15 cellular contexts compared by ENCODE assay signal in the genomic region with DNA sequence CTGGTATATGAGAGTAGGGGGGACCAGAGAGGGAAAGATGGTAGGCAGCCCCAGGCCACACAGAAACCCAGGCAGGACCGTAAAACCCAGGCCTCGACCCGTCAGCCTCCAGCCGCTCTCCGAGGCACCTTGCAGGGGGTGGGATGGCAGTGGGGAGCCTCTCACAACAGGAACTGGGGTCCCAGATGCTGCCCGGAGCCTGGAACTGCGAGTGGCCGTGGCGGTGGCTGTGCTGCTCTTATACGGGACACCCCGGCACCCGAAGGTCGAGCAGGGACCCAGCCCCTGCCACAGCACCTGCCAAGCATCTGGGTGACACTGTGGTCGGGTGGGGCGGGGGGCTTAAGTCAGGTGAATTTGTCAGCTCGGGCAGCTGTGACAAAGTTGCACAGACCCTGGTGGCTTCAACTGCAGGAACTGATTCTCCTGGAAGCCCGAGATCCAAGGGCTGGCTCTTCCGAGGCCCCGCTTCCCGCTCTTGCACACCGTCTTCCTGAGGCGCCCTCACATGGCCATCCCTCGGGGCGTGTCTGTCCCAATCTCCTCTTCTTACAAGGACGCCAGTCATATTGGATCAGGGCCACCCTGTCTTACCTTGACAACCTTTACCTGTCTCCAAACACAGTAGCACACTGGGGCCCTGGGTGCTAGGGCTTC. TPM values are rescaled to one million over a fixed set of nuclear protein-coding genes. Genes with fewer than 3 reads are reported as not detected.
A peak's percentile ranks its signal among the peaks of the same experiment; 100 is the strongest.
DNase-seq lines count a peak whose midpoint lies in the region; ATAC-seq and TF ChIP-seq lines count a peak whose summit lies in the region.
"Had no signal": no experiment of that assay in that cellular context is flagged by ENCODE, and none has a peak within 500 bp of the region (broad histone marks: within the 10 kb centered on the region; RNA-seq: fewer than 3 reads in every experiment).

No MANE protein-coding gene starts in this region.

- TF ChIP-seq POLR2A in HCT116 (IDR thresholded peaks at IDR 0.05; ENCODE audit: borderline replicate concordance, extremely low read depth, insufficient read depth, insufficient read length), result no peak
- TF ChIP-seq POLR2A in ovary (IDR thresholded peaks at IDR 0.05), result no peak

- no peak overlapping the region for H3K4me3 Mint-ChIP-seq in dendritic cell treated with granulocyte-macrophage colony-stimulating factor and Interleukin-4, amounts not matched to agents 40 ng/mL and 50 ng/mL, for 4 days
- H3K4me3 Mint-ChIP-seq in nephron, result peak overlapping the region in 1 of 3 experiments; percentile 23

- no peaks in the 10 kb centered on the region for H3K9me3 Mint-ChIP-seq in dendritic cell treated with granulocyte-macrophage colony-stimulating factor and Interleukin-4, amounts not matched to agents 40 ng/mL and 50 ng/mL, for 4 days
- H3K9me3 Mint-ChIP-seq in nephron, result no peaks in the 10 kb centered on the region

- H3K9me2 ChIP-seq in HCT116 (ENCODE audit: insufficient read depth), result no peaks in the 10 kb centered on the region

- H3K4me1 Mint-ChIP-seq in dendritic cell treated with granulocyte-macrophage colony-stimulating factor and Interleukin-4, amounts not matched to agents 40 ng/mL and 50 ng/mL, for 4 days (ENCODE audit: low read depth), result peaks cover 59% of the 10 kb centered on the region
- peaks cover 26% of the 10 kb centered on the region for H3K4me1 Mint-ChIP-seq in nephron

- H3K27ac Mint-ChIP-seq in dendritic cell treated with granulocyte-macrophage colony-stimulating factor and Interleukin-4, amounts not matched to agents 40 ng/mL and 50 ng/mL, for 4 days, result peak overlapping the region; percentile 7
- peak overlapping the region; percentile 46 to 76 (median 59) for H3K27ac Mint-ChIP-seq in nephron

- RAD21 ChIA-PET in HCT116 (lab: Charles Lee; ENCODE audit: low non-redundant PET in 1 of 2, low total read pairs in 2 of 2, uncharacterized antibody in 2 of 2, unreplicated experiment in 2 of 2), result no interaction called here

- POLR2A ChIA-PET in HCT116 (lab: Charles Lee), result no interaction called here

- TF ChIP-seq EP300 in ovary (IDR thresholded peaks at IDR 0.05), result no peak

- peak; percentile 62 for TF ChIP-seq RAD21 in HCT116 (IDR thresholded peaks at IDR 0.05; ENCODE audit: low read depth)

- peak; percentile 84 for ATAC-seq in HCT116

- H3K27ac ChIP-seq in HCT116 (ENCODE audit: low read depth, low read length) (no peak overlapping the region), ovary (no peak overlapping the region)
- H3K27ac ChIP-seq: GM23248, KMS-11 had no signal

- H3K79me2 ChIP-seq in HCT116 (ENCODE audit: insufficient read depth, low read length), result no peaks in the 10 kb centered on the region

- H3K27me3 Mint-ChIP-seq in dendritic cell treated with granulocyte-macrophage colony-stimulating factor and Interleukin-4, amounts not matched to agents 40 ng/mL and 50 ng/mL, for 4 days, result peaks cover 36% of the 10 kb centered on the region
- peaks cover 6% of the 10 kb centered on the region for H3K27me3 Mint-ChIP-seq in nephron (ENCODE audit: low read depth)

- H4K20me1 ChIP-seq in HCT116 (ENCODE audit: insufficient read depth), result no peaks in the 10 kb centered on the region

- no TSS peak for BruUV-seq in HCT116 (replicated peaks; lab: Mats Ljungman, UMichigan)

- intact Hi-C loops in HCT116 (cut with micrococcal nuclease) (no loop called here), ovary (cut with DNase I) (no loop called here)
- intact Hi-C loops in dendritic cell treated with granulocyte-macrophage colony-stimulating factor and Interleukin-4, amounts not matched to agents 40 ng/mL and 50 ng/mL, for 4 days (cut with micrococcal nuclease), result loop anchor here (5.0 kb wide), 1 partner anchor 83 kb away; no protein-coding TSS in a partner anchor

- H3K4me3 ChIP-seq in HCT116 (replicated peaks in 1 of 2; ENCODE audit: low read depth in 1 of 2, low read length in 2 of 2) (no peak overlapping the region), ovary (no peak overlapping the region)
- H3K4me3 ChIP-seq: coronary artery, GM23248 had no signal

- CTCF ChIA-PET in HCT116 (lab: Charles Lee), result no interaction called here

- peak; percentile 9 to 33 (median 12); a peak in 2 of 6 replicates for TF ChIP-seq CTCF in HCT116 (IDR thresholded peaks at IDR 0.05 in 2 of 3, conservative IDR thresholded peaks at IDR 0.05 in 1 of 3; ENCODE audit: borderline replicate concordance in 1 of 3, insufficient read depth in 1 of 3, low read depth in 2 of 3, low read length in 2 of 3)
- no peak for TF ChIP-seq CTCF in nephron (IDR thresholded peaks at IDR 0.05; ENCODE audit: unreplicated experiment in 3 of 3)
- TF ChIP-seq CTCF in ovary (IDR thresholded peaks at IDR 0.05), result no peak

- H3K27me3 ChIP-seq in HCT116 (ENCODE audit: insufficient read depth, low read length) (no peaks in the 10 kb centered on the region), ovary (no peaks in the 10 kb centered on the region)
- H3K27me3 ChIP-seq: BE2C had no signal

- DNase-seq in 8988T (peak; percentile 73), HCT116 (ENCODE audit: low read depth, low spot score) (peak; percentile 16), nucleus accumbens (lab: John Stamatoyannopoulos, UW) (no peak), NCI-H2081 (lab: John Stamatoyannopoulos, UW) (no peak), ovary (no peak)
- no peak for DNase-seq in stimulated activated CD8-positive, alpha-beta memory T cell treated with anti-CD3 and anti-CD28 coated beads, Interleukin-4, amount 100 ng/mL, for 48 hours
- DNase-seq: activated CD4-positive, alpha-beta T cell treated with anti-CD3 and anti-CD28 coated beads, Interleukin-2, amount 50 U/mL, for 1 hour; BE2C; hypothalamus; stimulated activated naive CD4-positive, alpha-beta T cell treated with Interleukin-2 at 50 U/mL for 16 hours had no signal

- no peaks in the 10 kb centered on the region for H3K36me3 ChIP-seq in HCT116 (ENCODE audit: control insufficient read depth in 1 of 2, insufficient read depth in 2 of 2, low read length in 2 of 2)
- no peaks in the 10 kb centered on the region for H3K36me3 ChIP-seq in ovary
- H3K36me3 ChIP-seq: BE2C had no signal

- H3K4me1 ChIP-seq in HCT116 (ENCODE audit: control insufficient read depth in 1 of 2, insufficient read depth in 2 of 2, low read length in 2 of 2) (peaks cover 0 to 10% of the 10 kb centered on the region in 2 experiments; a peak in 3 of 4 replicates), ovary (ENCODE audit: insufficient read depth) (no peaks in the 10 kb centered on the region)
- H3K4me1 ChIP-seq: BE2C had no signal

- WGBS in ovary, 3 donors, result 88 to 91% (median 88%) methylated on average over 25 of the region's 25 CpGs

- peak overlapping the region; percentile 41 for H3K4me2 ChIP-seq in HCT116 (ENCODE audit: low read length)
- H3K4me2 ChIP-seq: KMS-11 had no signal

- H2AFZ ChIP-seq in HCT116 (ENCODE audit: low read depth, low read length, poor library complexity, severe bottlenecking), result no peak overlapping the region
- H2AFZ ChIP-seq: GM23248 had no signal

- H3K9ac ChIP-seq in HCT116 (ENCODE audit: low read length), result no peak overlapping the region
- H3K9ac ChIP-seq: GM23248, KMS-11 had no signal

- no peaks in the 10 kb centered on the region for H3K36me3 Mint-ChIP-seq in dendritic cell treated with granulocyte-macrophage colony-stimulating factor and Interleukin-4, amounts not matched to agents 40 ng/mL and 50 ng/mL, for 4 days (ENCODE audit: low read depth)
- no peaks in the 10 kb centered on the region for H3K36me3 Mint-ChIP-seq in nephron (ENCODE audit: low read depth)

- H3K9me3 ChIP-seq in HCT116 (ENCODE audit: control insufficient read depth in 1 of 2, insufficient read depth in 1 of 2, low read depth in 1 of 2, low read length in 2 of 2) (no peaks in the 10 kb centered on the region), ovary (no peaks in the 10 kb centered on the region)
- H3K9me3 ChIP-seq: BE2C had no signal

TF ChIP-seq in HCT116, 20 proteins besides CTCF, POLR2A, EP300 and RAD21:
- TF ChIP-seq FOSL1 (IDR thresholded peaks at IDR 0.05; ENCODE audit: low read depth) (no peak), ELF1 (IDR thresholded peaks at IDR 0.05; ENCODE audit: borderline replicate concordance, low read depth) (no peak), CEBPB (IDR thresholded peaks at IDR 0.05; ENCODE audit: low read depth) (no peak), CBX3 (IDR thresholded peaks at IDR 0.05; ENCODE audit: low read depth) (no peak)
- TF ChIP-seq, protein P1, sequence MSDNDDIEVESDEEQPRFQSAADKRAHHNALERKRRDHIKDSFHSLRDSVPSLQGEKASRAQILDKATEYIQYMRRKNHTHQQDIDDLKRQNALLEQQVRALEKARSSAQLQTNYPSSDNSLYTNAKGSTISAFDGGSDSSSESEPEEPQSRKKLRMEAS (IDR thresholded peaks at IDR 0.05), result no peak
- TF ChIP-seq, protein P2, sequence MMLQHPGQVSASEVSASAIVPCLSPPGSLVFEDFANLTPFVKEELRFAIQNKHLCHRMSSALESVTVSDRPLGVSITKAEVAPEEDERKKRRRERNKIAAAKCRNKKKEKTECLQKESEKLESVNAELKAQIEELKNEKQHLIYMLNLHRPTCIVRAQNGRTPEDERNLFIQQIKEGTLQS (IDR thresholded peaks at IDR 0.05), result no peak

RNA-seq across cellular contexts. Expression of a gene that starts 47.6 kb away (rescaled TPM):
- total RNA-seq in HCT116 (2021; ENCODE audit: unreplicated experiment) (82.0 TPM), ovary (100 to 1,000 TPM in 1 of 7 donors, 10 to 100 TPM in 6; 27.1 to 113 (median 43.4) TPM)
- polyA plus RNA-seq in HCT116 (2012), result 87.5 and 89.7 TPM in 2 replicates
- 100 to 1,000 TPM in 1 of 2 donors, under 1 TPM in 1; 0.18 to 105 TPM for polyA plus RNA-seq in ovary

Comparison
In these comparisons a context has a peak if more than half of its experiments do, and no peak if none do; other contexts are left out.
1. DNase-seq: peak in 8988T (single experiment) and HCT116 (single experiment); none in nucleus accumbens (0 of 56), NCI-H2081 (0 of 2), ovary (0 of 5) and stimulated activated CD8-positive, alpha-beta memory T cell treated with anti-CD3 and anti-CD28 coated beads, Interleukin-4, amount 100 ng/mL, for 48 hours (single experiment).
2. CTCF ChIP-seq: peak in HCT116 (3 of 3); none in nephron (0 of 3) and ovary (0 of 3).